8 cellular contexts compared by ENCODE assay signal in genomic region chr7:16071246-16071857, GRCh38.
DNase-seq lines count a peak whose midpoint lies in the region; ATAC-seq and TF ChIP-seq lines count a peak whose summit lies in the region.

No MANE protein-coding gene starts in this region.

- TF ChIP-seq CTCF in AG09309 (IDR thresholded peaks at IDR 0.05; ENCODE audit: control insufficient read depth, insufficient read depth, low read depth, low read length, missing control alignments) (peak; percentile 49), SK-N-SH (IDR thresholded peaks at IDR 0.05) (peak; percentile 94), fibroblast of lung (conservative IDR thresholded peaks at IDR 0.05 in 1 of 2, IDR thresholded peaks at IDR 0.05 in 1 of 2; ENCODE audit: low read depth in 1 of 2, low read length in 2 of 2) (peak; percentile 62 to 64), osteoblast (IDR thresholded peaks at IDR 0.05; ENCODE audit: extremely low read depth, low read depth, low read length) (peak; percentile 71)

- H3K9ac ChIP-seq in SK-N-SH (no peak overlapping the region), fibroblast of lung (ENCODE audit: insufficient read depth, low read length) (no peak overlapping the region)

- TF ChIP-seq RAD21 in SK-N-SH (IDR thresholded peaks at IDR 0.05; ENCODE audit: low read length), result peak; percentile 94

- POLR2A ChIA-PET in SK-N-SH (lab: Yijun Ruan, JAX), result no interaction called here

- H3K79me2 ChIP-seq in SK-N-SH (ENCODE audit: insufficient read depth) (no peaks in the 10 kb centered on the region), fibroblast of lung (ENCODE audit: control insufficient read depth, insufficient read depth, low read length) (no peaks in the 10 kb centered on the region), osteoblast (ENCODE audit: insufficient read depth, low read length) (no peaks in the 10 kb centered on the region)

- H3K27me3 ChIP-seq in SK-N-SH (ENCODE audit: insufficient read depth), result peaks cover 17% of the 10 kb centered on the region; the same call in 1 of the 2 replicates
- H3K27me3 ChIP-seq in fibroblast of lung (ENCODE audit: control insufficient read depth, insufficient read depth, low read length), result no peaks in the 10 kb centered on the region
- no peaks in the 10 kb centered on the region for H3K27me3 ChIP-seq in osteoblast (ENCODE audit: insufficient read depth, low read length)

- WGBS in SK-N-SH (ENCODE audit: low lambda C conversion rate), result 4% methylated on average over 6 of the region's 6 CpGs

- H3K4me1 ChIP-seq in SK-N-SH (ENCODE audit: control insufficient read depth in 1 of 2, insufficient read depth in 2 of 2, low read depth in 1 of 2, low read length in 1 of 2) (no peaks in the 10 kb centered on the region), fibroblast of lung (ENCODE audit: control insufficient read depth, extremely low read depth, insufficient read depth, low read length) (peaks cover 4% of the 10 kb centered on the region), osteoblast (ENCODE audit: insufficient read depth, low read length) (peaks cover 15% of the 10 kb centered on the region)

- H3K4me2 ChIP-seq in SK-N-SH (no peak overlapping the region), fibroblast of lung (ENCODE audit: extremely low read depth, insufficient read depth, low read length) (no peak overlapping the region), osteoblast (ENCODE audit: insufficient read depth, low read length) (no peak overlapping the region)

- H3K27ac ChIP-seq in SK-N-SH (ENCODE audit: low read depth in 2 of 2, low read length in 1 of 2) (no peak overlapping the region), fibroblast of lung (ENCODE audit: insufficient read depth, low read length) (no peak overlapping the region), osteoblast (ENCODE audit: low read depth, low read length) (no peak overlapping the region)

- CTCF ChIA-PET in SK-N-SH (lab: Yijun Ruan, JAX), result interaction anchor here (0.7 to 1.3 kb wide), 14 partner anchors 10 to 1360 kb away, joined by 3 to 8 read pairs (median 5); no protein-coding TSS in a partner anchor

- no peaks in the 10 kb centered on the region for H3K9me3 ChIP-seq in SK-N-SH
- no peaks in the 10 kb centered on the region for H3K9me3 ChIP-seq in fibroblast of lung (ENCODE audit: control insufficient read depth, insufficient read depth, low read depth, low read length)
- H3K9me3 ChIP-seq in osteoblast (ENCODE audit: low read depth, low read length), result no peaks in the 10 kb centered on the region

- DNase-seq in AG09309 (ENCODE audit: low read depth), result peak; percentile 33
- peak; percentile 74 for DNase-seq in NCI-H1105 treated with DMSO at 0.1 percent for 48 hours (lab: John Stamatoyannopoulos, UW)
- peak; percentile 39 for DNase-seq in SK-N-SH
- peak; percentile 42 to 80 for DNase-seq in fibroblast of lung (ENCODE audit: low read depth in 2 of 2)
- DNase-seq in osteoblast (ENCODE audit: insufficient read length, low spot score, missing footprints), result no peak
- no peak for DNase-seq in activated T-cell treated with anti-CD3 and anti-CD28 coated beads for 4 hours

- H3K9me2 ChIP-seq in SK-N-SH, result no peaks in the 10 kb centered on the region

- peaks cover 4% of the 10 kb centered on the region for H3F3A ChIP-seq in SK-N-SH (replicated peaks; ENCODE audit: insufficient read depth)

- H3K36me3 ChIP-seq in SK-N-SH (replicated peaks in 1 of 2; ENCODE audit: control insufficient read depth in 1 of 2, insufficient read depth in 2 of 2, low read length in 1 of 2) (no peaks in the 10 kb centered on the region), fibroblast of lung (ENCODE audit: control insufficient read depth, insufficient read depth, low read length) (no peaks in the 10 kb centered on the region), osteoblast (ENCODE audit: insufficient read depth, low read length) (no peaks in the 10 kb centered on the region)

- no peak for TF ChIP-seq EP300 in SK-N-SH (IDR thresholded peaks at IDR 0.05; ENCODE audit: borderline replicate concordance in 1 of 2, low read depth in 1 of 2, low read length in 1 of 2)

- H4K20me1 ChIP-seq in SK-N-SH (ENCODE audit: insufficient read depth) (no peaks in the 10 kb centered on the region), fibroblast of lung (ENCODE audit: control insufficient read depth, extremely low read depth, insufficient read depth, low read length) (no peaks in the 10 kb centered on the region), osteoblast (ENCODE audit: insufficient read depth, low read length) (no peaks in the 10 kb centered on the region)

- no peak overlapping the region for H3K4me3 ChIP-seq in AG09309 (ENCODE audit: control insufficient read depth, low read depth, low read length)
- H3K4me3 ChIP-seq in SK-N-SH (ENCODE audit: low read depth in 2 of 2, low read length in 1 of 2), result no peak overlapping the region; a peak in 1 of 4 replicates
- no peak overlapping the region for H3K4me3 ChIP-seq in fibroblast of lung (replicated peaks in 1 of 4; ENCODE audit: control extremely low read depth in 1 of 4, insufficient read depth in 1 of 4, low read depth in 3 of 4, low read length in 4 of 4)
- no peak overlapping the region for H3K4me3 ChIP-seq in osteoblast (ENCODE audit: insufficient read depth, low read length)

- ATAC-seq in GM18498 (IDR thresholded peaks at IDR 0.05; ENCODE audit: unreplicated experiment) (peak; percentile 83), HG02852 (IDR thresholded peaks at IDR 0.05; ENCODE audit: unreplicated experiment) (peak; percentile 79)

- H2AFZ ChIP-seq in SK-N-SH (ENCODE audit: low read depth) (no peak overlapping the region), fibroblast of lung (ENCODE audit: low read length) (no peak overlapping the region), osteoblast (ENCODE audit: low read length) (no peak overlapping the region)

TF ChIP-seq in SK-N-SH, 30 proteins besides CTCF, POLR2A, EP300 and RAD21:
- TF ChIP-seq SMC3 (IDR thresholded peaks at IDR 0.05; ENCODE audit: low read depth, low read length) (peak; percentile 68), MEF2A (IDR thresholded peaks at IDR 0.05; ENCODE audit: borderline replicate concordance, low read depth) (no peak)

Comparison
In these comparisons a context has a peak if more than half of its experiments do, and no peak if none do; other contexts are left out.
1. DNase-seq: peak in AG09309 (single experiment), NCI-H1105 treated with DMSO at 0.1 percent for 48 hours (single experiment), SK-N-SH (single experiment) and fibroblast of lung (2 of 2); none in osteoblast (single experiment) and activated T-cell treated with anti-CD3 and anti-CD28 coated beads for 4 hours (single experiment).
2. Peak in every context shown above with its lines, with median percentiles within 50 percentile points of each other: CTCF ChIP-seq.